ENCODE assay signal across 29 cellular contexts in the genomic region with DNA sequence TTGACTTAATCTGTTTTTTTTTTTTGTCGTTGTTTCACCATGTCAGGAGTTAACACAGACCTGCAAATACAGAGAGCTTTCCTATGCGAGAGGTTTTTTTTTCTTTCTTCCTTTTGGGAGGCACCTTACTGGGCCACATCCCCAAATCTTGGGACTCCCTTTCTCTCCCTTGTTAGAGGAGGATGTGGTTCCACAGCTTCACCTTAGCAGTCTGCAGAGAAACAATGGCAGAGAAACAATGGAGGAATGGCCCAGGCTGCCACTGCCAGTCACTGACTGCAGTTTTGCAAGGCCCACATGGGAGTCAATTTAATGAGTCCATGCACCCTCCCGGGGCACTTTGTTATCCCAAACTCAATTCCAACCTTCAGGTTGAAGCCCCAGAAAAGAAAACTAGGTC.
"Had no signal": no experiment of that assay in that cellular context is flagged by ENCODE, and none has a peak within 500 bp of the region (broad histone marks: within the 10 kb centered on the region; RNA-seq: fewer than 3 reads in every experiment).

No MANE protein-coding gene starts in this region.

- H3K4me2 ChIP-seq: PC-9 had no signal

- H3K27ac Mint-ChIP-seq: activated CD4-positive, alpha-beta T cell treated with anti-CD3 and anti-CD28 coated beads, Interleukin-2, amount 10 ng/mL, durations not matched to agents 24 days and 14 days; activated CD8-positive, alpha-beta T cell treated with anti-CD3 and anti-CD28 coated beads for 36 hours; activated naive CD4-positive, alpha-beta T cell treated with anti-CD3 and anti-CD28 coated beads for 36 hours; activated naive CD4-positive, alpha-beta T cell treated with anti-CD3 and anti-CD28 coated beads, Interleukin-2, amount 50 U/mL, for 72 hours; activated T-helper 1 cell treated with anti-CD3 and anti-CD28 coated beads, Interleukin-12 subunit alpha, Interleukin-12 subunit beta, Interleukin-2, Interleukin-4 antibody, amounts not matched to agents 30 ng/mL and 10 ng/mL and 1 ng/mL, durations not matched to agents 14 hours and 24 hours and 36 hours had no signal

- DNase-seq: activated CD4-positive, alpha-beta T cell treated with anti-CD3 and anti-CD28 coated beads, Interleukin-2, amount 10 ng/mL, durations not matched to agents 24 days and 14 days; activated CD4-positive, alpha-beta T cell treated with anti-CD3 and anti-CD28 coated beads, Interleukin-2, amount 50 U/mL, for 4 hours; activated CD8-positive, alpha-beta T cell treated with anti-CD3 and anti-CD28 coated beads for 36 hours; activated gamma-delta T cell treated with Interleukin-2 at 50 U/mL for 16 hours; activated naive CD4-positive, alpha-beta T cell treated with anti-CD3 and anti-CD28 coated beads for 36 hours; activated T-cell treated with anti-CD3 and anti-CD28 coated beads, Interleukin-2, amount 50 U/mL, for 4 hours; adrenal gland; body of pancreas; NCI-H1092 treated with DMSO at 0.1 percent for 48 hours; NCI-H1417; NCI-H146; NCI-H187; NCI-H2029 treated with DMSO at 0.1 percent for 48 hours; NCI-H2107; NCI-H2171; NCI-H510A; NCI-H526; NCI-H748 treated with DMSO at 0.1 percent for 48 hours; NK-92 treated with Interleukin-12 subunit alpha and Interleukin-12 subunit beta, amount 100 ng/mL, for 24 hours; PC-9; T1000; WERI-Rb-1 had no signal

- H3K9me3 ChIP-seq: adrenal gland, body of pancreas had no signal

- H3K4me1 ChIP-seq: adrenal gland, body of pancreas, breast epithelium had no signal

- H2AFZ ChIP-seq: PC-9 had no signal

- FAIRE-seq: astrocyte, RCC 7860 had no signal

- H3K27me3 Mint-ChIP-seq: activated CD4-positive, alpha-beta T cell treated with anti-CD3 and anti-CD28 coated beads, Interleukin-2, amount 10 ng/mL, durations not matched to agents 24 days and 14 days; activated CD8-positive, alpha-beta T cell treated with anti-CD3 and anti-CD28 coated beads for 36 hours had no signal

- H3K27me3 ChIP-seq: adrenal gland, body of pancreas, breast epithelium had no signal

- H3K36me3 ChIP-seq: adrenal gland, breast epithelium, WERI-Rb-1 had no signal

- H3K4me3 ChIP-seq: adrenal gland, body of pancreas, breast epithelium, PC-9 had no signal

- H3K4me3 Mint-ChIP-seq: activated CD4-positive, alpha-beta T cell treated with anti-CD3 and anti-CD28 coated beads, Interleukin-2, amount 10 ng/mL, durations not matched to agents 24 days and 14 days; activated CD8-positive, alpha-beta T cell treated with anti-CD3 and anti-CD28 coated beads for 36 hours; activated naive CD4-positive, alpha-beta T cell treated with anti-CD3 and anti-CD28 coated beads for 36 hours; activated T-cell treated with anti-CD3 and anti-CD28 coated beads, Interleukin-2, amount 50 U/mL, for 4 hours; activated T-helper 1 cell treated with anti-CD3 and anti-CD28 coated beads, Interleukin-12 subunit alpha, Interleukin-12 subunit beta, Interleukin-2, Interleukin-4 antibody, amounts not matched to agents 30 ng/mL and 10 ng/mL and 1 ng/mL, durations not matched to agents 14 hours and 24 hours and 36 hours had no signal

- H3K27ac ChIP-seq: adrenal gland, body of pancreas, breast epithelium, PC-9, RWPE1, WERI-Rb-1 had no signal

- ATAC-seq: activated CD8-positive, alpha-beta T cell treated with anti-CD3 and anti-CD28 coated beads for 36 hours; activated T-cell treated with anti-CD3 and anti-CD28 coated beads, Interleukin-2, amount 50 U/mL, for 4 hours; body of pancreas; Right ventricle myocardium inferior had no signal
